ENCODE assay signal across 21 cellular contexts in genomic region chr3:65052101-65052500, GRCh38.
DNase-seq lines count a peak whose midpoint lies in the region; ATAC-seq, FAIRE-seq and TF ChIP-seq lines count a peak whose summit lies in the region.
"Had no signal": no experiment of that assay in that cellular context is flagged by ENCODE, and none has a peak within 500 bp of the region (broad histone marks: within the 10 kb centered on the region; RNA-seq: fewer than 3 reads in every experiment).

No MANE protein-coding gene starts in this region.

- H3K4ac ChIP-seq in mesenchymal stem cell (ENCODE audit: low read depth in 1 of 2, low read length in 2 of 2) = no peak overlapping the region

- no peaks in the 10 kb centered on the region for H3K9me1 ChIP-seq in K562 (ENCODE audit: control insufficient read depth, insufficient read depth, low read length)

- H3K79me2 ChIP-seq in K562 (ENCODE audit: control insufficient read depth, insufficient read depth, low read length) = no peaks in the 10 kb centered on the region

- H2AFZ ChIP-seq in K562 (ENCODE audit: low read depth, low read length) (peak overlapping the region; percentile 26; the same call in 1 of the 2 replicates), mesenchymal stem cell (ENCODE audit: low read depth, low read length) (no peak overlapping the region)

- no peak for TF ChIP-seq RAD21 in K562 (CRISPR knock-in tag; conservative IDR thresholded peaks at IDR 0.05 in 1 of 2, IDR thresholded peaks at IDR 0.05 in 1 of 2)

- no peak overlapping the region for H2BK12ac ChIP-seq in mesenchymal stem cell (ENCODE audit: low read length in 2 of 2)

- TF ChIP-seq CTCF in NB4 (IDR thresholded peaks at IDR 0.05; ENCODE audit: low read depth, low read length) (no peak), K562 (IDR thresholded peaks at IDR 0.05 in 2 of 3, conservative IDR thresholded peaks at IDR 0.05 in 1 of 3; ENCODE audit: insufficient read depth in 2 of 3, low read depth in 1 of 3, low read length in 3 of 3) (no peak)

- FAIRE-seq in K562 (lab: Jason Lieb, UNC) = peak; percentile 67
- FAIRE-seq: GM12878 had no signal

- WGBS in K562 (ENCODE audit: insufficient coverage, low coverage, missing lambda C conversion rate) = 20% methylated on average over 1 of the region's 1 CpG
- whole genome bisulfite sequencing in mesenchymal stem cell = 91% methylated on average over 1 of the region's 1 CpG

- H4K20me1 ChIP-seq in K562 (replicated peaks; ENCODE audit: control insufficient read depth, insufficient read depth, low read length) = no peaks in the 10 kb centered on the region

- H3K23ac ChIP-seq in mesenchymal stem cell (ENCODE audit: low read length in 2 of 2) = no peak overlapping the region

- H2BK15ac ChIP-seq in mesenchymal stem cell (ENCODE audit: low read depth, poor library complexity, severe bottlenecking) = no peak overlapping the region

- no peak overlapping the region for H2BK120ac ChIP-seq in mesenchymal stem cell (ENCODE audit: low read depth, low read length)

- H4K8ac ChIP-seq in mesenchymal stem cell (ENCODE audit: low read length) = no peak overlapping the region

- TF ChIP-seq EP300 in K562 (IDR thresholded peaks at IDR 0.05; ENCODE audit: low read length) = no peak

- DNase-seq in H4 (ENCODE audit: low spot score) = peak; percentile 11
- peak; percentile 22 for DNase-seq in NB4 (ENCODE audit: low read depth)
- DNase-seq in K562 (ENCODE audit: extremely low read depth in 1 of 4, low spot score in 3 of 4) = no peak
- peak; percentile 52 for DNase-seq in mesenchymal stem cell
- DNase-seq in activated effector memory CD4-positive, alpha-beta T cell treated with anti-CD3 and anti-CD28 coated beads, Interleukin-2, amount 50 U/mL, for 16 hours = no peak
- DNase-seq: activated CD8-positive, alpha-beta memory T cell treated with anti-CD3 and anti-CD28 coated beads for 24 hours; activated naive CD4-positive, alpha-beta T cell treated with anti-CD3 and anti-CD28 coated beads for 36 hours; activated T-cell treated with anti-CD3 and anti-CD28 coated beads, Interleukin-2, amount 50 U/mL, for 24 hours; caudate nucleus; immature natural killer cell; lower lobe of right lung; NCI-H146; NCI-H2171; right cardiac atrium; Right ventricle myocardium superior; stimulated activated naive CD8-positive, alpha-beta T cell treated with anti-CD3 and anti-CD28 coated beads, Interleukin-15, amount 100 ng/mL, for 72 hours had no signal

- H3K79me1 ChIP-seq in mesenchymal stem cell (replicated peaks; ENCODE audit: low read length, poor library complexity, severe bottlenecking) = no peaks in the 10 kb centered on the region

- no peak overlapping the region for H2BK5ac ChIP-seq in mesenchymal stem cell (ENCODE audit: low read depth, low read length, poor library complexity, severe bottlenecking)

- 0 out of 3 replicates have a peak, but pooled peaks have one; percentile 28 for ATAC-seq in K562
- ATAC-seq in GM19324 (IDR thresholded peaks at IDR 0.05; ENCODE audit: low FRiP score, unreplicated experiment) = no peak
- ATAC-seq in GM21423 (IDR thresholded peaks at IDR 0.05; ENCODE audit: unreplicated experiment) = no peak
- ATAC-seq in HG03196 (IDR thresholded peaks at IDR 0.05; ENCODE audit: unreplicated experiment) = no peak
- ATAC-seq: GM12878; lower lobe of right lung; stimulated activated naive CD8-positive, alpha-beta T cell treated with anti-CD3 and anti-CD28 coated beads, Interleukin-15, amount 100 ng/mL, for 72 hours had no signal

- no peaks in the 10 kb centered on the region for H3K36me3 ChIP-seq in K562 (ENCODE audit: control insufficient read depth, insufficient read depth, low read length)
- H3K36me3 ChIP-seq in mesenchymal stem cell (ENCODE audit: control insufficient read depth in 1 of 2, insufficient read depth in 2 of 2, low read depth in 1 of 2, low read length in 2 of 2) = no peaks in the 10 kb centered on the region
- H3K36me3 ChIP-seq: lower lobe of right lung had no signal

- in situ Hi-C loops in K562 (cut with MboI) = no loop called here

- POLR2A ChIA-PET in K562 (lab: Yijun Ruan, JAX) = no interaction called here

- H3K27ac ChIP-seq in K562 (ENCODE audit: extremely low read depth, low read depth, low read length) (0 out of 3 replicates have a peak overlapping the region, but pooled peaks have one; percentile 7), mesenchymal stem cell (ENCODE audit: low read length, poor library complexity, severe bottlenecking) (no peak overlapping the region)
- H3K27ac ChIP-seq: lower lobe of right lung, tibial nerve had no signal

- H3K4me3 ChIP-seq in NB4 (ENCODE audit: low read depth, low read length) (no peak overlapping the region), K562 (no peak overlapping the region), mesenchymal stem cell (ENCODE audit: insufficient read depth in 1 of 2, low read depth in 1 of 2, low read length in 2 of 2) (no peak overlapping the region)
- H3K4me3 ChIP-seq: GM12878, lower lobe of right lung, tibial nerve had no signal

- no peak overlapping the region for H3K4me2 ChIP-seq in K562 (ENCODE audit: insufficient read depth, low read length)
- no peak overlapping the region for H3K4me2 ChIP-seq in mesenchymal stem cell (ENCODE audit: low read length, poor library complexity, severe bottlenecking)

- no peak overlapping the region for H3K18ac ChIP-seq in mesenchymal stem cell (ENCODE audit: low read depth in 1 of 2, low read length in 2 of 2)

- no peak overlapping the region for H3K14ac ChIP-seq in mesenchymal stem cell (ENCODE audit: low read length in 2 of 2)

- peaks cover 4% of the 10 kb centered on the region for H3K9me3 ChIP-seq in K562 (replicated peaks; ENCODE audit: control insufficient read depth, insufficient read depth, low read depth, low read length)
- H3K9me3 ChIP-seq in mesenchymal stem cell (ENCODE audit: control insufficient read depth, low read length) = peaks cover 3% of the 10 kb centered on the region
- H3K9me3 ChIP-seq: lower lobe of right lung had no signal

- intact Hi-C loops in K562 (cut with micrococcal nuclease) = no loop called here

- H4K91ac ChIP-seq in mesenchymal stem cell (ENCODE audit: low read length) = no peak overlapping the region

- H3K4me1 ChIP-seq in K562 (replicated peaks in 1 of 2; ENCODE audit: control insufficient read depth in 2 of 2, insufficient read depth in 2 of 2, low read length in 2 of 2) = peaks cover 0 to 23% of the 10 kb centered on the region in 2 experiments; a peak in 3 of 5 replicates
- H3K4me1 ChIP-seq in mesenchymal stem cell (ENCODE audit: control insufficient read depth, insufficient read depth, low read depth, low read length) = no peaks in the 10 kb centered on the region
- H3K4me1 ChIP-seq: lower lobe of right lung, tibial nerve had no signal

- no peak overlapping the region for H2AK5ac ChIP-seq in mesenchymal stem cell (ENCODE audit: low read length, severe bottlenecking)

- CTCF ChIA-PET in K562 (lab: Yijun Ruan, JAX; ENCODE audit: low intra/inter-chr PET ratio) = no interaction called here

- no TSS peak for BruUV-seq in K562 (replicated peaks; lab: Mats Ljungman, UMichigan)

- TF ChIP-seq POLR2A in NB4 (IDR thresholded peaks at IDR 0.05; ENCODE audit: extremely low read depth, insufficient read length) (no peak), K562 (conservative IDR thresholded peaks at IDR 0.05) (no peak)

- H3K9ac ChIP-seq in K562 (ENCODE audit: insufficient read depth in 1 of 2, low read depth in 2 of 2, low read length in 2 of 2) = no peak overlapping the region
- no peak overlapping the region for H3K9ac ChIP-seq in mesenchymal stem cell (ENCODE audit: low read length)

- H3K27me3 ChIP-seq in K562 (ENCODE audit: control insufficient read depth in 2 of 2, insufficient read depth in 2 of 2, low read length in 2 of 2) = no peaks in the 10 kb centered on the region
- no peaks in the 10 kb centered on the region for H3K27me3 ChIP-seq in mesenchymal stem cell (ENCODE audit: control insufficient read depth in 1 of 2, insufficient read depth in 1 of 2, low read length in 2 of 2)
- H3K27me3 ChIP-seq: tibial nerve had no signal

TF ChIP-seq in K562, 482 proteins besides CTCF, POLR2A, EP300 and RAD21 (continues in another document):
- TF ChIP-seq HMBOX1 (IDR thresholded peaks at IDR 0.05) (peak; percentile 79), PRDM10 (IDR thresholded peaks at IDR 0.05; ENCODE audit: partially characterized antibody) (no peak)

Comparison
In these comparisons a context has a peak if more than half of its experiments do, and no peak if none do; other contexts are left out.
1. DNase-seq: peak in H4 (single experiment), NB4 (single experiment) and mesenchymal stem cell (single experiment); none in K562 (0 of 4) and activated effector memory CD4-positive, alpha-beta T cell treated with anti-CD3 and anti-CD28 coated beads, Interleukin-2, amount 50 U/mL, for 16 hours (single experiment).